8 cellular contexts compared by ENCODE assay signal in genomic region chr3:39260957-39261356, GRCh38. TPM values are rescaled to one million over a fixed set of nuclear protein-coding genes. Genes with fewer than 3 reads are reported as not detected.
A peak's percentile ranks its signal among the peaks of the same experiment; 100 is the strongest.
DNase-seq lines count a peak whose midpoint lies in the region; ATAC-seq and TF ChIP-seq lines count a peak whose summit lies in the region.

No MANE protein-coding gene starts in this region.

- intact Hi-C loops in psoas muscle (cut with DNase I): loop anchor here in 1 of 2 donors (2.0 kb wide), 1 partner anchor 52 kb away; no protein-coding TSS in a partner anchor

- peak; percentile 53 for ATAC-seq in HG03045 (IDR thresholded peaks at IDR 0.05; ENCODE audit: unreplicated experiment)
- peak; percentile 95 to 99 (median 96) for ATAC-seq in psoas muscle
- ATAC-seq in GM21526 (IDR thresholded peaks at IDR 0.05; ENCODE audit: low FRiP score, unreplicated experiment): no peak

- H3K4me3 ChIP-seq in psoas muscle: no peak overlapping the region

- DNase-seq in activated CD8-positive, alpha-beta memory T cell treated with anti-CD3 and anti-CD28 coated beads, Interleukin-2, amount 50 U/mL, for 1 hour (ENCODE audit: extremely low read depth): peak; percentile 16
- DNase-seq in activated CD8-positive, alpha-beta memory T cell treated with anti-CD3 and anti-CD28 coated beads, Interleukin-2, amount 50 U/mL, for 48 hours: no peak
- peak; percentile 83 for DNase-seq in glomerular visceral epithelial cell (ENCODE audit: extremely low spot score)
- DNase-seq in psoas muscle: peak; percentile 85 to 92

- peaks cover 34% of the 10 kb centered on the region for H3K4me1 Mint-ChIP-seq in activated naive CD4-positive, alpha-beta T cell treated with anti-CD3 and anti-CD28 coated beads, Interleukin-2, amount 50 U/mL, for 24 hours

- H3K36me3 Mint-ChIP-seq in activated naive CD4-positive, alpha-beta T cell treated with anti-CD3 and anti-CD28 coated beads, Interleukin-2, amount 50 U/mL, for 24 hours: no peaks in the 10 kb centered on the region

- no peaks in the 10 kb centered on the region for H3K27me3 ChIP-seq in psoas muscle (ENCODE audit: insufficient read depth in 3 of 3, low read length in 2 of 3)

- no peaks in the 10 kb centered on the region for H3K9me3 ChIP-seq in psoas muscle

- TF ChIP-seq CTCF in psoas muscle (IDR thresholded peaks at IDR 0.05): peak; percentile 65

- H3K4me1 ChIP-seq in psoas muscle: peaks cover 45% of the 10 kb centered on the region

- no peaks in the 10 kb centered on the region for H3K9me3 Mint-ChIP-seq in activated naive CD4-positive, alpha-beta T cell treated with anti-CD3 and anti-CD28 coated beads, Interleukin-2, amount 50 U/mL, for 24 hours

- H3K36me3 ChIP-seq in psoas muscle (ENCODE audit: insufficient read depth in 1 of 2, low read depth in 1 of 2): no peaks in the 10 kb centered on the region

- H3K27ac Mint-ChIP-seq in activated naive CD4-positive, alpha-beta T cell treated with anti-CD3 and anti-CD28 coated beads, Interleukin-2, amount 50 U/mL, for 24 hours: no peak overlapping the region

- H3K4me3 Mint-ChIP-seq in activated naive CD4-positive, alpha-beta T cell treated with anti-CD3 and anti-CD28 coated beads, Interleukin-2, amount 50 U/mL, for 24 hours: peak overlapping the region; percentile 19

- H3K27me3 Mint-ChIP-seq in activated naive CD4-positive, alpha-beta T cell treated with anti-CD3 and anti-CD28 coated beads, Interleukin-2, amount 50 U/mL, for 24 hours: peaks cover 3% of the 10 kb centered on the region

- H3K27ac ChIP-seq in psoas muscle: peak overlapping the region; percentile 73

- WGBS in psoas muscle, 3 donors: 2 to 4% (median 3%) methylated on average over 7 of the region's 7 CpGs

TF ChIP-seq in PFSK-1, 5 proteins besides CTCF, POLR2A, EP300 and RAD21:
- TF ChIP-seq FOXP2 (optimal IDR thresholded peaks at IDR 0.05; ENCODE audit: borderline replicate concordance, extremely low read depth, extremely low read length, insufficient read depth) (peak; percentile 38), SIN3A (IDR thresholded peaks at IDR 0.05; ENCODE audit: borderline replicate concordance, insufficient read depth, low read length) (no peak), POLR2AphosphoS5 (IDR thresholded peaks at IDR 0.05; ENCODE audit: low read depth, low read length) (no peak), TAF1 (IDR thresholded peaks at IDR 0.05; ENCODE audit: borderline replicate concordance, insufficient read depth, low read length) (no peak)

RNA-seq across cellular contexts. Expression of gene CX3CR1, which starts 18.9 kb away (rescaled TPM):
- not detected for polyA plus RNA-seq in PFSK-1 (2012; ENCODE audit: insufficient read length, low read depth)
- total RNA-seq in psoas muscle: 1 to 10 TPM in 2 of 4 donors, under 1 TPM in 2; 0.55 to 1.9 (median 1.3) TPM
- under 1 TPM; 0.03 to 0.26 (median 0.12) TPM for polyA plus RNA-seq in psoas muscle
